ENCODE assay signal across 30 cellular contexts in genomic region chr3:49664300-49664699, GRCh38. TPM values are rescaled to one million over a fixed set of nuclear protein-coding genes. Genes with fewer than 3 reads are reported as not detected.
"Had no signal": no experiment of that assay in that cellular context is flagged by ENCODE, and none has a peak within 500 bp of the region (broad histone marks: within the 10 kb centered on the region; RNA-seq: fewer than 3 reads in every experiment).

No MANE protein-coding gene starts in this region.

- H3K36me3 ChIP-seq: left lung, lower lobe of right lung, pancreas, prostate gland, sigmoid colon, spleen, thyroid gland, transverse colon, upper lobe of left lung, vagina had no signal

- H3K27ac Mint-ChIP-seq: immature natural killer cell; naive thymus-derived CD8-positive, alpha-beta T cell; stimulated activated memory B cell treated with anti-CD40 and anti-IgM and Interleukin-4, amounts not matched to agents 10 μg/mL and 1 μg/mL and 100 μg/mL, for 72 hours; stimulated activated naive CD8-positive, alpha-beta T cell treated with anti-CD3 and anti-CD28 coated beads, Interleukin-15, amount 100 ng/mL, for 72 hours had no signal

- H3K27ac ChIP-seq: left lung, lower lobe of right lung, pancreas, prostate gland, sigmoid colon, spleen, testis, thyroid gland, transverse colon, upper lobe of left lung, vagina had no signal

- H3K4me3 ChIP-seq: left lung, lower lobe of right lung, mucosa of descending colon, pancreas, prostate gland, sigmoid colon, spleen, testis, thyroid gland, transverse colon, upper lobe of left lung, vagina had no signal

- H3K9me3 ChIP-seq: left lung, lower lobe of right lung, mucosa of descending colon, pancreas, prostate gland, sigmoid colon, spleen, testis, thyroid gland, transverse colon, upper lobe of left lung, vagina had no signal

- H3K27me3 ChIP-seq: left lung, pancreas, testis, thyroid gland, upper lobe of left lung, vagina had no signal

- FAIRE-seq: islet of Langerhans, kidney, pancreas, small intestine had no signal

- H3K36me3 Mint-ChIP-seq: immature natural killer cell; naive thymus-derived CD8-positive, alpha-beta T cell; stimulated activated memory B cell treated with anti-CD40 and anti-IgM and Interleukin-4, amounts not matched to agents 10 μg/mL and 1 μg/mL and 100 μg/mL, for 72 hours had no signal

- ATAC-seq: left colon; left lung; lower lobe of right lung; mucosa of descending colon; naive thymus-derived CD8-positive, alpha-beta T cell; pancreas; right cardiac atrium; stimulated activated memory B cell treated with anti-CD40 and anti-IgM and Interleukin-4, amounts not matched to agents 10 μg/mL and 1 μg/mL and 100 μg/mL, for 72 hours; stimulated activated naive CD8-positive, alpha-beta T cell treated with anti-CD3 and anti-CD28 coated beads, Interleukin-15, amount 100 ng/mL, for 72 hours had no signal

- H3K27me3 Mint-ChIP-seq: stimulated activated naive CD8-positive, alpha-beta T cell treated with anti-CD3 and anti-CD28 coated beads, Interleukin-15, amount 100 ng/mL, for 72 hours had no signal

- H3K4me1 Mint-ChIP-seq: immature natural killer cell; naive thymus-derived CD8-positive, alpha-beta T cell; stimulated activated memory B cell treated with anti-CD40 and anti-IgM and Interleukin-4, amounts not matched to agents 10 μg/mL and 1 μg/mL and 100 μg/mL, for 72 hours; stimulated activated naive CD8-positive, alpha-beta T cell treated with anti-CD3 and anti-CD28 coated beads, Interleukin-15, amount 100 ng/mL, for 72 hours had no signal

- H3K9me3 Mint-ChIP-seq: immature natural killer cell; naive thymus-derived CD8-positive, alpha-beta T cell; stimulated activated memory B cell treated with anti-CD40 and anti-IgM and Interleukin-4, amounts not matched to agents 10 μg/mL and 1 μg/mL and 100 μg/mL, for 72 hours; stimulated activated naive CD8-positive, alpha-beta T cell treated with anti-CD3 and anti-CD28 coated beads, Interleukin-15, amount 100 ng/mL, for 72 hours had no signal

- H3K4me1 ChIP-seq: left lung, lower lobe of right lung, prostate gland, sigmoid colon, testis, transverse colon, vagina had no signal

- DNase-seq: hippocampal formation; immature natural killer cell; kidney; left colon; lower lobe of right lung; mammary epithelial cell; mesenchymal stem cell; mucosa of descending colon; naive thymus-derived CD8-positive, alpha-beta T cell; pancreas; posterior cingulate gyrus; retina; right cardiac atrium; sigmoid colon; small intestine; spleen; stimulated activated CD4-positive, alpha-beta T cell treated with anti-CD3 and anti-CD28 coated beads, Interleukin-4, amount 100 ng/mL, for 24 hours; stimulated activated naive CD4-positive, alpha-beta T cell treated with Interleukin-2 at 50 U/mL for 16 hours; stimulated activated naive CD8-positive, alpha-beta T cell treated with anti-CD3 and anti-CD28 coated beads, Interleukin-15, amount 100 ng/mL, for 72 hours; testis; thyroid gland; transverse colon; upper lobe of left lung had no signal

- H3K4me3 Mint-ChIP-seq: immature natural killer cell; naive thymus-derived CD8-positive, alpha-beta T cell; stimulated activated memory B cell treated with anti-CD40 and anti-IgM and Interleukin-4, amounts not matched to agents 10 μg/mL and 1 μg/mL and 100 μg/mL, for 72 hours; stimulated activated naive CD8-positive, alpha-beta T cell treated with anti-CD3 and anti-CD28 coated beads, Interleukin-15, amount 100 ng/mL, for 72 hours had no signal

RNA-seq across cellular contexts. Expression of gene AMIGO3, which starts 55.2 kb away (rescaled TPM):
- total RNA-seq: kidney, left colon, liver, lower lobe of right lung, mucosa of descending colon, pancreas, urinary bladder, vagina had no signal
- polyA plus RNA-seq: mammary epithelial cell had no signal
